23 cellular contexts compared by ENCODE assay signal in the genomic region with DNA sequence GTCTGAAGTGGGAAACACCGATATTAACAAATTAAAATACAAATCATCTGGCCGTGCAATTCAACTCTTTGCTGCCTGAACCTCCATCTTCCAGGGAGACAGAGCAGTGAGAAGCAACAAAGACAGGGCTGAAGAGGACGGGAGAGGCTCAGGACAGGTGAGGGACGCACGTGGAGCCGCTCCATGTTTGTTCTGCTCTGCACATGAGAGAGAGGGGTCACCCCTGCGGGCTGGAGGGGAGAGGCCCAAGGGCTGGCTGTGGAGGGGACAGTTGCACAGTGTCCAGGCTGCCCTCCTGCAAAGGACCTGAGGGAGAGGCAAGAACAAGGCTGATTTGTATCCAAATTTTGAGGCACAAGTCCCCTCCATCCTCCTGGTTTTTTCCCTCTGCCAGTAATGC. TPM values are rescaled to one million over a fixed set of nuclear protein-coding genes. Genes with fewer than 3 reads are reported as not detected.
A peak's percentile ranks its signal among the peaks of the same experiment; 100 is the strongest.
DNase-seq lines count a peak whose midpoint lies in the region; FAIRE-seq and TF ChIP-seq lines count a peak whose summit lies in the region.
"Had no signal": no experiment of that assay in that cellular context is flagged by ENCODE, and none has a peak within 500 bp of the region (broad histone marks: within the 10 kb centered on the region; RNA-seq: fewer than 3 reads in every experiment).

No MANE protein-coding gene starts in this region.

- H3K27ac Mint-ChIP-seq in type B pancreatic cell = peak overlapping the region; percentile 35
- no peak overlapping the region for H3K27ac Mint-ChIP-seq in activated naive CD4-positive, alpha-beta T cell treated with anti-CD3 and anti-CD28 coated beads for 36 hours
- H3K27ac Mint-ChIP-seq: CD4-positive, alpha-beta memory T cell; IgD-negative memory B cell had no signal

- no peak for TF ChIP-seq CTCF in dorsolateral prefrontal cortex (IDR thresholded peaks at IDR 0.05 in 54 of 56, conservative IDR thresholded peaks at IDR 0.05 in 2 of 56; ENCODE audit: low read depth in 1 of 56, partially characterized antibody in 56 of 56)
- TF ChIP-seq CTCF in type B pancreatic cell (conservative IDR thresholded peaks at IDR 0.05) = no peak

- H3K9me3 Mint-ChIP-seq in type B pancreatic cell = no peaks in the 10 kb centered on the region
- H3K9me3 Mint-ChIP-seq in activated naive CD4-positive, alpha-beta T cell treated with anti-CD3 and anti-CD28 coated beads for 36 hours = no peaks in the 10 kb centered on the region

- H3K27me3 Mint-ChIP-seq in type B pancreatic cell = no peaks in the 10 kb centered on the region
- H3K27me3 Mint-ChIP-seq in activated naive CD4-positive, alpha-beta T cell treated with anti-CD3 and anti-CD28 coated beads for 36 hours (ENCODE audit: low read depth) = peaks cover 4% of the 10 kb centered on the region
- H3K27me3 Mint-ChIP-seq: IgD-negative memory B cell had no signal

- H3K9me3 ChIP-seq in mesodermal cell (ENCODE audit: control insufficient read depth, low read length) = no peaks in the 10 kb centered on the region
- H3K9me3 ChIP-seq: BLaER1 treated with 17β-estradiol and CSF1 and Interleukin-3, amounts not matched to agents 10 nM and 100 nM; Caco-2; Peyer's patch had no signal

- peaks cover 43% of the 10 kb centered on the region for H3K4me1 Mint-ChIP-seq in type B pancreatic cell (ENCODE audit: unreplicated experiment)
- no peaks in the 10 kb centered on the region for H3K4me1 Mint-ChIP-seq in activated naive CD4-positive, alpha-beta T cell treated with anti-CD3 and anti-CD28 coated beads for 36 hours (ENCODE audit: low read depth)
- H3K4me1 Mint-ChIP-seq: CD4-positive, alpha-beta memory T cell had no signal

- H3K27ac ChIP-seq in dorsolateral prefrontal cortex (peak overlapping the region; percentile 49 to 100 (median 95)), mesodermal cell (ENCODE audit: low read depth, low read length, severe bottlenecking) (peak overlapping the region; percentile 23)
- H3K27ac ChIP-seq: 22Rv1; BLaER1 treated with 17β-estradiol and CSF1 and Interleukin-3, amounts not matched to agents 10 nM and 100 nM; Peyer's patch had no signal

- DNase-seq in NCI-H510A treated with DMSO at 0.1 percent for 48 hours (lab: John Stamatoyannopoulos, UW) = peak; percentile 18
- DNase-seq in NCI-H510A (lab: John Stamatoyannopoulos, UW) = no peak
- no peak for DNase-seq in dorsolateral prefrontal cortex
- DNase-seq in type B pancreatic cell (ENCODE audit: extremely low spot score, unreplicated experiment) = no peak
- DNase-seq in HT-29 (ENCODE audit: low spot score) = no peak
- DNase-seq in frontal cortex (ENCODE audit: low spot score in 2 of 2) = no peak
- no peak for DNase-seq in activated naive CD4-positive, alpha-beta T cell treated with anti-CD3 and anti-CD28 coated beads for 36 hours
- DNase-seq: ACHN; CD4-positive, alpha-beta memory T cell; DMS 273 treated with DMSO at 0.1 percent for 48 hours; DMS79 treated with DMSO at 0.1 percent for 48 hours; HCEC 1CT; NCI-H1105; NCI-H2029; NCI-H2227 treated with DMSO at 0.1 percent for 48 hours; NCI-H524; Peyer's patch had no signal

- intact Hi-C loops in dorsolateral prefrontal cortex (cut with DNase I) = no loop called here
- intact Hi-C loops in activated naive CD4-positive, alpha-beta T cell treated with anti-CD3 and anti-CD28 coated beads for 36 hours (cut with micrococcal nuclease) = no loop called here

- H3K4me3 ChIP-seq in dorsolateral prefrontal cortex = no peak overlapping the region
- H3K4me3 ChIP-seq in mesodermal cell (ENCODE audit: extremely low read depth, insufficient read depth, low read length, poor library complexity, severe bottlenecking) = no peak overlapping the region
- H3K4me3 ChIP-seq: BLaER1 treated with 17β-estradiol and CSF1 and Interleukin-3, amounts not matched to agents 10 nM and 100 nM; Peyer's patch had no signal

- H3K36me3 ChIP-seq in mesodermal cell (ENCODE audit: control insufficient read depth, insufficient read depth, low read length) = no peaks in the 10 kb centered on the region
- H3K36me3 ChIP-seq: BLaER1 treated with 17β-estradiol and CSF1 and Interleukin-3, amounts not matched to agents 10 nM and 100 nM; Peyer's patch had no signal

- H3K36me3 Mint-ChIP-seq in type B pancreatic cell = peaks cover 5% of the 10 kb centered on the region
- H3K36me3 Mint-ChIP-seq in activated naive CD4-positive, alpha-beta T cell treated with anti-CD3 and anti-CD28 coated beads for 36 hours (ENCODE audit: low read depth) = no peaks in the 10 kb centered on the region
- H3K36me3 Mint-ChIP-seq: CD4-positive, alpha-beta memory T cell; IgD-negative memory B cell had no signal

- no peak for FAIRE-seq in frontal cortex (lab: Jason Lieb, UNC)

- CTCF ChIA-PET in activated naive CD4-positive, alpha-beta T cell treated with anti-CD3 and anti-CD28 coated beads for 36 hours (lab: Charles Lee) = no interaction called here

- H3K4me3 Mint-ChIP-seq in type B pancreatic cell = no peak overlapping the region
- no peak overlapping the region for H3K4me3 Mint-ChIP-seq in activated naive CD4-positive, alpha-beta T cell treated with anti-CD3 and anti-CD28 coated beads for 36 hours
- H3K4me3 Mint-ChIP-seq: CD4-positive, alpha-beta memory T cell; IgD-negative memory B cell had no signal

- 88 to 93% methylated on average over 7 of the region's 7 CpGs for WGBS in mesodermal cell (ENCODE audit: insufficient coverage in 2 of 2), 2 experiments

- H3K4me1 ChIP-seq in mesodermal cell (ENCODE audit: control insufficient read depth, insufficient read depth, low read length, poor library complexity, severe bottlenecking) = peaks cover 3% of the 10 kb centered on the region
- H3K4me1 ChIP-seq: Peyer's patch had no signal

- no peaks in the 10 kb centered on the region for H3K27me3 ChIP-seq in dorsolateral prefrontal cortex
- H3K27me3 ChIP-seq: BLaER1 treated with 17β-estradiol and CSF1 and Interleukin-3, amounts not matched to agents 10 nM and 100 nM; Peyer's patch had no signal

RNA-seq across cellular contexts. Expression of a gene that starts 41.7 kb away (rescaled TPM):
- total RNA-seq in dorsolateral prefrontal cortex = 100 to 1,000 TPM in 118 of 120 experiments, 10 to 100 TPM in 2; 94.0 to 204 (median 136) TPM
- polyA plus RNA-seq in mesodermal cell (2013, experiment 1 of 2) = 0.59 TPM
- polyA plus RNA-seq in mesodermal cell (2013, experiment 2 of 2) = 1.4 TPM
- 25.7 and 47.1 TPM in 2 replicates for total RNA-seq in type B pancreatic cell (ENCODE audit: low replicate concordance)
- 7.6 and 8.6 TPM in 2 replicates for total RNA-seq in HT-29 (2014; rRNA removed; shearing (Covaris generic))
- 2.4 TPM for total RNA-seq in frontal cortex
- total RNA-seq in activated naive CD4-positive, alpha-beta T cell treated with anti-CD3 and anti-CD28 coated beads for 36 hours = not detected
- total RNA-seq: CD4-positive, alpha-beta memory T cell; OCI-LY7 had no signal
- polyA plus RNA-seq: CD4-positive, alpha-beta memory T cell; IgD-negative memory B cell had no signal
